In the genomic region with DNA sequence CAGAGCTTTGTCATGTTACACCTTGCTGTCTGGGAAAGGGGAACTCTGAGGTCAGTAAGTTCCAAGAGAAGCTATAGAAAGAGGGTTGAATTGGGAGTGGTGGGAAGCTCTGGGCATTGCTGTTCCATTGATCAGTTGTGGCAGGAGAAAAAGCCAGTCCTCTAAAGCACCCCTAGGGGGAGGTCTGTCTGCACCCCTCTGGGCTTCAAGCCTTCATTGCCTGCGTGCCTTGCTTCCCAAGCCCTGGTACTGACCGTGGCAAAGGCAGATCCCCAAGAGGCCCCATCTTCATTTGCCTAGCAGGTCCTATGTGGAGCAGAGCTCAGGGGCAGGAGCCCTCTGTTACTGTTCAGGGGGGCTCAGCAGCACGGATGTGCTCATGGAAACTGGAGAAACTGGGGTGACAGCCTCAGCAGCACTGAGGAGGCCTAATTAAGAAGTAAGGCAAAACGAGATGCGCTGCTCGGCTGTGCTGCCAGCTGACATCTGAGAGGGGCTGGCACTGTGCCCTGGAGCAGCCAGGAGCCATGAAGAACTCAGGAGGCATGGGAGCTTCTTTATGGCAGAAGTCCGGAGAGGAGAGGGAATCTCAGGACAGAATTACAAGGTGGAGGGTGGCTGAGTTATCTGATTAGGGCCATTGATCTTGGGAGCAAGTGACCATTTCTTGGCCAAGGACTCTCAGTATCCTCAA, we compare ENCODE assay signal across 13 cellular contexts.
DNase-seq lines count a peak whose midpoint lies in the region; TF ChIP-seq lines count a peak whose summit lies in the region.
"Had no signal": no experiment of that assay in that cellular context is flagged by ENCODE, and none has a peak within 500 bp of the region (broad histone marks: within the 10 kb centered on the region; RNA-seq: fewer than 3 reads in every experiment).

No MANE protein-coding gene starts in this region.

- H3K36me3 Mint-ChIP-seq in progenitor cell of endocrine pancreas (ENCODE audit: insufficient read depth), result no peaks in the 10 kb centered on the region

- H3K27me3 Mint-ChIP-seq in progenitor cell of endocrine pancreas, result peaks cover 84% of the 10 kb centered on the region

- H3K79me2 ChIP-seq in MM.1S (ENCODE audit: low read length), result no peaks in the 10 kb centered on the region

- POLR2A ChIA-PET in RWPE1 (lab: Yijun Ruan, JAX; ENCODE audit: low non-redundant PET), result no interaction called here

- no peaks in the 10 kb centered on the region for H4K20me1 ChIP-seq in MM.1S (ENCODE audit: insufficient read depth, low read length)

- no peak overlapping the region for H3K4me3 Mint-ChIP-seq in progenitor cell of endocrine pancreas (ENCODE audit: low read depth)
- H3K4me3 Mint-ChIP-seq: activated naive CD8-positive, alpha-beta T cell treated with anti-CD3 and anti-CD28 coated beads for 36 hours had no signal

- H3K9ac ChIP-seq in MM.1S (ENCODE audit: low read length), result no peak overlapping the region

- H3K4me1 Mint-ChIP-seq in progenitor cell of endocrine pancreas (ENCODE audit: low read depth), result no peaks in the 10 kb centered on the region

- H3K27ac ChIP-seq in MM.1S (ENCODE audit: low read length), result no peak overlapping the region
- no peak overlapping the region for H3K27ac ChIP-seq in RWPE1
- H3K27ac ChIP-seq: A549, thoracic aorta had no signal

- no peaks in the 10 kb centered on the region for H3K9me3 ChIP-seq in MM.1S (replicated peaks; ENCODE audit: insufficient read depth, low read length)
- H3K9me3 ChIP-seq: A549, thoracic aorta had no signal

- no peaks in the 10 kb centered on the region for H3K36me3 ChIP-seq in MM.1S (replicated peaks; ENCODE audit: insufficient read depth, low read length)
- H3K36me3 ChIP-seq: thoracic aorta had no signal

- peaks cover 38% of the 10 kb centered on the region for H3K27me3 ChIP-seq in MM.1S (replicated peaks; ENCODE audit: insufficient read depth, low read length)

- H2AFZ ChIP-seq in MM.1S (ENCODE audit: low read length), result no peak overlapping the region

- peaks cover 8% of the 10 kb centered on the region; the same call in 1 of the 2 replicates for H3F3A ChIP-seq in MM.1S (ENCODE audit: insufficient read depth, low read length)

- in situ Hi-C loops in astrocyte of the spinal cord (cut with HindIII; ENCODE audit: low sequenced_read_pairs), result no loop called here

- H3K4me1 ChIP-seq in MM.1S (ENCODE audit: low read length), result peaks cover 35% of the 10 kb centered on the region
- H3K4me1 ChIP-seq: A549 had no signal

- no peak overlapping the region for H3K27ac Mint-ChIP-seq in progenitor cell of endocrine pancreas
- H3K27ac Mint-ChIP-seq: activated naive CD8-positive, alpha-beta T cell treated with anti-CD3 and anti-CD28 coated beads for 36 hours had no signal

- TF ChIP-seq CTCF in astrocyte of the spinal cord (IDR thresholded peaks at IDR 0.05; ENCODE audit: low read depth, low read length) (peak; percentile 7), progenitor cell of endocrine pancreas (IDR thresholded peaks at IDR 0.05; ENCODE audit: unreplicated experiment) (peak; percentile 38), MM.1S (IDR thresholded peaks at IDR 0.05; ENCODE audit: low read length) (no peak), RWPE1 (conservative IDR thresholded peaks at IDR 0.05; ENCODE audit: low read depth) (no peak)

- H3K9me3 Mint-ChIP-seq in progenitor cell of endocrine pancreas (ENCODE audit: low read depth), result no peaks in the 10 kb centered on the region

- CTCF ChIA-PET in RWPE1 (lab: Yijun Ruan, JAX), result interaction anchor here (0.8 kb wide), 1 partner anchor 244 kb away, joined by 3 read pairs; no protein-coding TSS in a partner anchor

- no peak overlapping the region for H3K4me2 ChIP-seq in MM.1S (ENCODE audit: low read depth, low read length)
- H3K4me2 ChIP-seq: A549 had no signal

- H3K4me3 ChIP-seq in astrocyte of the spinal cord (ENCODE audit: low read depth, low read length), result no peak overlapping the region
- no peak overlapping the region for H3K4me3 ChIP-seq in MM.1S (ENCODE audit: low read length)
- H3K4me3 ChIP-seq: A549, thoracic aorta had no signal

- DNase-seq in NCI-H187 (lab: John Stamatoyannopoulos, UW), result peak; percentile 22 to 27
- DNase-seq in NCI-H187 treated with DMSO at 0.1 percent for 48 hours (lab: John Stamatoyannopoulos, UW), result no peak
- DNase-seq in NCI-H1092 treated with DMSO at 0.1 percent for 48 hours (lab: John Stamatoyannopoulos, UW), result peak; percentile 57
- no peak for DNase-seq in astrocyte of the spinal cord (ENCODE audit: low read depth, low spot score)
- no peak for DNase-seq in progenitor cell of endocrine pancreas (ENCODE audit: low spot score, unreplicated experiment)
- no peak for DNase-seq in MM.1S
- no peak for DNase-seq in activated CD4-positive, alpha-beta T cell treated with anti-CD3 and anti-CD28 coated beads for 48 hours
- no peak for DNase-seq in RWPE1 (ENCODE audit: low spot score)
- DNase-seq: activated CD4-positive, alpha-beta T cell treated with anti-CD3 and anti-CD28 coated beads for 1 hour; activated naive CD8-positive, alpha-beta T cell treated with anti-CD3 and anti-CD28 coated beads for 36 hours; RPMI8226 had no signal

- no peaks in the 10 kb centered on the region for H3K9me2 ChIP-seq in MM.1S (replicated peaks; ENCODE audit: insufficient read depth, low read length)

Comparison
In these comparisons a context has a peak if more than half of its experiments do, and no peak if none do; other contexts are left out.
1. DNase-seq: peak in NCI-H187 (2 of 2) and NCI-H1092 treated with DMSO at 0.1 percent for 48 hours (single experiment); none in NCI-H187 treated with DMSO at 0.1 percent for 48 hours (single experiment), astrocyte of the spinal cord (single experiment), progenitor cell of endocrine pancreas (single experiment), MM.1S (single experiment), activated CD4-positive, alpha-beta T cell treated with anti-CD3 and anti-CD28 coated beads for 48 hours (single experiment) and RWPE1 (single experiment).
2. CTCF ChIP-seq: peak in astrocyte of the spinal cord (single experiment) and progenitor cell of endocrine pancreas (single experiment); none in MM.1S (single experiment) and RWPE1 (single experiment).